2 cellular contexts compared by ENCODE assay signal in the genomic region with DNA sequence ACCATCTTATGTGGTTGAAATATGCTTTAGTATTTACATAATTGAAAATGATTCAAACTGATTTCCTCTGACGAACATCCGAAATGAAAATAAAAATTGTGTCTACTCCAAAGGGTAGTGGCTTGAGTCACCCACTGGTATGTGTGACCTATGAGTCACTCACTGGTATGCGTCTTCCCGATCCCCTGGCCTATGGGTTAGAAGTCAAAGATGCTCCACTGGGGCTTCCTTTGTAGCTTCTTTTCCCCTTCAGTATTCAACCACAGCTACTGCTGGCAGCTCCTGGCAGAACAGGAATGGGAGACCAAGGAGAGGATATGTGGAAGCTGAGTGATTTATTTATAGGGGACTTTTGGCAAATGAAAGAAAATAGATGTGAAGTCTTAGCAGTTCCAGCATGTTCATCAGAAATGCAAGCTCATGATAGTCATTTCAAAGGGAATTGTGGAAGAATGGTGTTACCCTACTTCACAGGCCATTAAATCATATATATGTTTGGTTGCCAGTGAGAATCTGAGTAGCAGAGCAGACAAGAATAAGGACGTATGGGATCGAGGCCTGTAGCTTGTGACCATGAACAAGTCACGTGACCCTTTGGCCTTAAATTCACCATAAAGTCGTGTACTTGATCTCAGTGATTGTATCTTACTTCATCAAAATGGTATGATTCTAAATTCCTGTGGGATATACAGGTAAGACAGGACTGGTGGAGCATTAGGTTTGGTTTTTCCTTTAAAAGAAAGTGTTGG.
TF ChIP-seq lines count a peak whose summit lies in the region.

No MANE protein-coding gene starts in this region.

TF ChIP-seq in GM23338, 12 proteins besides CTCF, POLR2A, EP300 and RAD21 (continued from another document):
- TF ChIP-seq REST (IDR thresholded peaks at IDR 0.05; ENCODE audit: unreplicated experiment), result no peak

TF ChIP-seq in K562, 482 proteins besides CTCF, POLR2A, EP300 and RAD21 (continued from another document):
- TF ChIP-seq, protein P1, sequence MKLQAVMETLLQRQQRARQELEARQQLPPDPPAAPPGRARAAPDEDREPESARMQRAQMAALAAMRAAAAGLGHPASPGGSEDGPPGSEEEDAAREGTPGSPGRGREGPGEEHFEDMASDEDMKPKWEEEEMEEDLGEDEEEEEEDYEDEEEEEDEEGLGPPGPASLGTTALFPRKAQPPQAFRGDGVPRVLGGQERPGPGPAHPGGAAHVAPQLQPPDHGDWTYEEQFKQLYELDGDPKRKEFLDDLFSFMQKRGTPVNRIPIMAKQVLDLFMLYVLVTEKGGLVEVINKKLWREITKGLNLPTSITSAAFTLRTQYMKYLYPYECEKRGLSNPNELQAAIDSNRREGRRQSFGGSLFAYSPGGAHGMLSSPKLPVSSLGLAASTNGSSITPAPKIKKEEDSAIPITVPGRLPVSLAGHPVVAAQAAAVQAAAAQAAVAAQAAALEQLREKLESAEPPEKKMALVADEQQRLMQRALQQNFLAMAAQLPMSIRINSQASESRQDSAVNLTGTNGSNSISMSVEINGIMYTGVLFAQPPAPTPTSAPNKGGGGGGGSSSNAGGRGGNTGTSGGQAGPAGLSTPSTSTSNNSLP (IDR thresholded peaks at IDR 0.05; ENCODE audit: borderline replicate concordance, low read depth, low read length), result no peak
- TF ChIP-seq ATF6 (CRISPR knock-in tag; IDR thresholded peaks at IDR 0.05), result no peak
- peak; percentile 82 for TF ChIP-seq SMARCE1 (IDR thresholded peaks at IDR 0.05)
- no peak for TF ChIP-seq NFXL1 (CRISPR knock-in tag; IDR thresholded peaks at IDR 0.05)
- TF ChIP-seq TCF7L2 (IDR thresholded peaks at IDR 0.05; ENCODE audit: low read depth, low read length), result no peak
- no peak; the same call in 1 of the 2 replicates for TF ChIP-seq BHLHE40 (IDR thresholded peaks at IDR 0.05; ENCODE audit: low read length)
- TF ChIP-seq FOS (IDR thresholded peaks at IDR 0.05; ENCODE audit: extremely low read depth, insufficient read length), result peak; percentile 45
- TF ChIP-seq ATF3 (IDR thresholded peaks at IDR 0.05), result peak; percentile 95
- TF ChIP-seq ATF3 (CRISPR knock-in tag; conservative IDR thresholded peaks at IDR 0.05), result peak; percentile 64; the same call in 1 of the 2 replicates
- no peak for TF ChIP-seq MLX (CRISPR knock-in tag; conservative IDR thresholded peaks at IDR 0.05)
- TF ChIP-seq PURB (CRISPR knock-in tag; IDR thresholded peaks at IDR 0.05; ENCODE audit: low read depth), result no peak
- 0 out of 2 replicates have a peak, but pooled peaks have one; percentile 45 for TF ChIP-seq CREM (IDR thresholded peaks at IDR 0.05; ENCODE audit: low read depth)
- peak; percentile 54; the same call in 1 of the 2 replicates for TF ChIP-seq KAT7 (CRISPR knock-in tag; IDR thresholded peaks at IDR 0.05; ENCODE audit: borderline replicate concordance)
- TF ChIP-seq FOXK2 (conservative IDR thresholded peaks at IDR 0.05 in 1 of 2, IDR thresholded peaks at IDR 0.05 in 1 of 2; ENCODE audit: low read depth in 2 of 2), result no peak
- TF ChIP-seq, protein P2, sequence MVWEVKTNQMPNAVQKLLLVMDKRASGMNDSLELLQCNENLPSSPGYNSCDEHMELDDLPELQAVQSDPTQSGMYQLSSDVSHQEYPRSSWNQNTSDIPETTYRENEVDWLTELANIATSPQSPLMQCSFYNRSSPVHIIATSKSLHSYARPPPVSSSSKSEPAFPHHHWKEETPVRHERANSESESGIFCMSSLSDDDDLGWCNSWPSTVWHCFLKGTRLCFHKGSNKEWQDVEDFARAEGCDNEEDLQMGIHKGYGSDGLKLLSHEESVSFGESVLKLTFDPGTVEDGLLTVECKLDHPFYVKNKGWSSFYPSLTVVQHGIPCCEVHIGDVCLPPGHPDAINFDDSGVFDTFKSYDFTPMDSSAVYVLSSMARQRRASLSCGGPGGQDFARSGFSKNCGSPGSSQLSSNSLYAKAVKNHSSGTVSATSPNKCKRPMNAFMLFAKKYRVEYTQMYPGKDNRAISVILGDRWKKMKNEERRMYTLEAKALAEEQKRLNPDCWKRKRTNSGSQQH (CRISPR knock-in tag; IDR thresholded peaks at IDR 0.05), result no peak
- TF ChIP-seq SMAD1 (IDR thresholded peaks at IDR 0.05; ENCODE audit: low read depth, low read length, partially characterized antibody), result no peak
- no peak for TF ChIP-seq CCNT2 (IDR thresholded peaks at IDR 0.05; ENCODE audit: borderline replicate concordance, extremely low read depth, insufficient read length, low read depth, low read length)
- TF ChIP-seq, protein P3, sequence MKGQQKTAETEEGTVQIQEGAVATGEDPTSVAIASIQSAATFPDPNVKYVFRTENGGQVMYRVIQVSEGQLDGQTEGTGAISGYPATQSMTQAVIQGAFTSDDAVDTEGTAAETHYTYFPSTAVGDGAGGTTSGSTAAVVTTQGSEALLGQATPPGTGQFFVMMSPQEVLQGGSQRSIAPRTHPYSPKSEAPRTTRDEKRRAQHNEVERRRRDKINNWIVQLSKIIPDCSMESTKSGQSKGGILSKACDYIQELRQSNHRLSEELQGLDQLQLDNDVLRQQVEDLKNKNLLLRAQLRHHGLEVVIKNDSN (CRISPR knock-in tag; IDR thresholded peaks at IDR 0.05), result no peak; the same call in 1 of the 2 replicates
- TF ChIP-seq ESRRA (IDR thresholded peaks at IDR 0.05; ENCODE audit: borderline replicate concordance, low read depth), result 0 out of 2 replicates have a peak, but pooled peaks have one; percentile 32
- TF ChIP-seq CBX1 (IDR thresholded peaks at IDR 0.05; ENCODE audit: low read depth), result no peak
- TF ChIP-seq, protein P4, sequence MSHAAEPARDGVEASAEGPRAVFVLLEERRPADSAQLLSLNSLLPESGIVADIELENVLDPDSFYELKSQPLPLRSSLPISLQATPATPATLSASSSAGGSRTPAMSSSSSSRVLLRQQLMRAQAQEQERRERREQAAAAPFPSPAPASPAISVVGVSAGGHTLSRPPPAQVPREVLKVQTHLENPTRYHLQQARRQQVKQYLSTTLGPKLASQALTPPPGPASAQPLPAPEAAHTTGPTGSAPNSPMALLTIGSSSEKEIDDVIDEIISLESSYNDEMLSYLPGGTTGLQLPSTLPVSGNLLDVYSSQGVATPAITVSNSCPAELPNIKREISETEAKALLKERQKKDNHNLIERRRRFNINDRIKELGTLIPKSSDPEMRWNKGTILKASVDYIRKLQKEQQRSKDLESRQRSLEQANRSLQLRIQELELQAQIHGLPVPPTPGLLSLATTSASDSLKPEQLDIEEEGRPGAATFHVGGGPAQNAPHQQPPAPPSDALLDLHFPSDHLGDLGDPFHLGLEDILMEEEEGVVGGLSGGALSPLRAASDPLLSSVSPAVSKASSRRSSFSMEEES (CRISPR knock-in tag; IDR thresholded peaks at IDR 0.05), result peak; percentile 66
- TF ChIP-seq ZNF431 (CRISPR knock-in tag; IDR thresholded peaks at IDR 0.05), result no peak
- TF ChIP-seq USF2 (CRISPR knock-in tag; IDR thresholded peaks at IDR 0.05), result no peak
- peak; percentile 88 for TF ChIP-seq TEAD4 (IDR thresholded peaks at IDR 0.05; ENCODE audit: low read length)
- TF ChIP-seq TEAD4 (CRISPR knock-in tag; IDR thresholded peaks at IDR 0.05; ENCODE audit: borderline replicate concordance), result no peak
- TF ChIP-seq, protein P5, sequence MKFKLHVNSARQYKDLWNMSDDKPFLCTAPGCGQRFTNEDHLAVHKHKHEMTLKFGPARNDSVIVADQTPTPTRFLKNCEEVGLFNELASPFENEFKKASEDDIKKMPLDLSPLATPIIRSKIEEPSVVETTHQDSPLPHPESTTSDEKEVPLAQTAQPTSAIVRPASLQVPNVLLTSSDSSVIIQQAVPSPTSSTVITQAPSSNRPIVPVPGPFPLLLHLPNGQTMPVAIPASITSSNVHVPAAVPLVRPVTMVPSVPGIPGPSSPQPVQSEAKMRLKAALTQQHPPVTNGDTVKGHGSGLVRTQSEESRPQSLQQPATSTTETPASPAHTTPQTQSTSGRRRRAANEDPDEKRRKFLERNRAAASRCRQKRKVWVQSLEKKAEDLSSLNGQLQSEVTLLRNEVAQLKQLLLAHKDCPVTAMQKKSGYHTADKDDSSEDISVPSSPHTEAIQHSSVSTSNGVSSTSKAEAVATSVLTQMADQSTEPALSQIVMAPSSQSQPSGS (CRISPR knock-in tag; IDR thresholded peaks at IDR 0.05), result no peak
- TF ChIP-seq IFI16 (CRISPR knock-in tag; IDR thresholded peaks at IDR 0.05), result no peak
- TF ChIP-seq, protein P6, sequence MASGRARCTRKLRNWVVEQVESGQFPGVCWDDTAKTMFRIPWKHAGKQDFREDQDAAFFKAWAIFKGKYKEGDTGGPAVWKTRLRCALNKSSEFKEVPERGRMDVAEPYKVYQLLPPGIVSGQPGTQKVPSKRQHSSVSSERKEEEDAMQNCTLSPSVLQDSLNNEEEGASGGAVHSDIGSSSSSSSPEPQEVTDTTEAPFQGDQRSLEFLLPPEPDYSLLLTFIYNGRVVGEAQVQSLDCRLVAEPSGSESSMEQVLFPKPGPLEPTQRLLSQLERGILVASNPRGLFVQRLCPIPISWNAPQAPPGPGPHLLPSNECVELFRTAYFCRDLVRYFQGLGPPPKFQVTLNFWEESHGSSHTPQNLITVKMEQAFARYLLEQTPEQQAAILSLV (tag; IDR thresholded peaks at IDR 0.05), result no peak
- TF ChIP-seq THRB (CRISPR knock-in tag; conservative IDR thresholded peaks at IDR 0.05), result no peak
- peak; percentile 39 to 96; a peak in 3 of 4 replicates for TF ChIP-seq TEAD1 (CRISPR knock-in tag; IDR thresholded peaks at IDR 0.05)
- TF ChIP-seq TCFL5 (CRISPR knock-in tag; conservative IDR thresholded peaks at IDR 0.05), result no peak
- TF ChIP-seq, protein P7, sequence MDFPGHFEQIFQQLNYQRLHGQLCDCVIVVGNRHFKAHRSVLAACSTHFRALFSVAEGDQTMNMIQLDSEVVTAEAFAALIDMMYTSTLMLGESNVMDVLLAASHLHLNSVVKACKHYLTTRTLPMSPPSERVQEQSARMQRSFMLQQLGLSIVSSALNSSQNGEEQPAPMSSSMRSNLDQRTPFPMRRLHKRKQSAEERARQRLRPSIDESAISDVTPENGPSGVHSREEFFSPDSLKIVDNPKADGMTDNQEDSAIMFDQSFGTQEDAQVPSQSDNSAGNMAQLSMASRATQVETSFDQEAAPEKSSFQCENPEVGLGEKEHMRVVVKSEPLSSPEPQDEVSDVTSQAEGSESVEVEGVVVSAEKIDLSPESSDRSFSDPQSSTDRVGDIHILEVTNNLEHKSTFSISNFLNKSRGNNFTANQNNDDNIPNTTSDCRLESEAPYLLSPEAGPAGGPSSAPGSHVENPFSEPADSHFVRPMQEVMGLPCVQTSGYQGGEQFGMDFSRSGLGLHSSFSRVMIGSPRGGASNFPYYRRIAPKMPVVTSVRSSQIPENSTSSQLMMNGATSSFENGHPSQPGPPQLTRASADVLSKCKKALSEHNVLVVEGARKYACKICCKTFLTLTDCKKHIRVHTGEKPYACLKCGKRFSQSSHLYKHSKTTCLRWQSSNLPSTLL (IDR thresholded peaks at IDR 0.05), result no peak
- peak; percentile 70 for TF ChIP-seq DPF2 (IDR thresholded peaks at IDR 0.05)
- TF ChIP-seq CEBPB (tag; IDR thresholded peaks at IDR 0.05), result no peak
- TF ChIP-seq ZNF589 (CRISPR knock-in tag; IDR thresholded peaks at IDR 0.05; ENCODE audit: low read depth), result no peak
- peak; percentile 61 for TF ChIP-seq NR2C1 (IDR thresholded peaks at IDR 0.05)
- peak; percentile 73 for TF ChIP-seq NR2C1 (tag; IDR thresholded peaks at IDR 0.05)
- TF ChIP-seq EHMT2 (IDR thresholded peaks at IDR 0.05), result peak; percentile 43; the same call in 1 of the 2 replicates
- no peak for TF ChIP-seq NR2C2 (CRISPR knock-in tag; IDR thresholded peaks at IDR 0.05)
- TF ChIP-seq NR2C2 (tag; IDR thresholded peaks at IDR 0.05), result peak; percentile 89
- TF ChIP-seq ELF1 (tag; IDR thresholded peaks at IDR 0.05), result no peak
- peak; percentile 97 for TF ChIP-seq FOSL1 (tag; conservative IDR thresholded peaks at IDR 0.05)
